In the genomic region with DNA sequence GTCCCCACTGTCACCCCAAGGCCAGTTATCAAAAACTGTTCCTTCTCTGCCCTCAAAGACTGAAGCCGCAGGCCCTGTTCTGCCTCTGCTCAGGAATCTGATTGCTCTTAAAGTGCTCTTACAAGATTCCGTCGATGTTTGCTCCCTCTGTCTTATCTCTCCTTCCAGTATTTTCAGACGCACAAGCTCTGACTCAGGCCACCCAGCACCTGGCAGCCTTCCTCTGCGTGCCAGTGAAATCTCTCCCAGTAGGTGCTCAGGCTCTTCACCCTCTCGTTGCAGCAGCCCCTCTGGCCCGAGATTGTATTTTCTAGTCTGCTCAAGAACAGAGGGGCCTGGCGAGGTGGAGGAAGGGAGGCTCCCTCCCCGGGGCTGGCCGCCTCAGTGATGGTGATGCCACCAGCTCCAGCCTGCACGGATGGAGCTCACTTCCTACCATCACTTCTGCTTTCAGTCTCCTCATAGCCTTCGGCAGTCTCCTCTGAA, we compare ENCODE assay signal across 11 cellular contexts.
DNase-seq lines count a peak whose midpoint lies in the region; ATAC-seq and TF ChIP-seq lines count a peak whose summit lies in the region.
"Had no signal": no experiment of that assay in that cellular context is flagged by ENCODE, and none has a peak within 500 bp of the region (broad histone marks: within the 10 kb centered on the region; RNA-seq: fewer than 3 reads in every experiment).

No MANE protein-coding gene starts in this region.

- H3K4me3 ChIP-seq in left lung = no peak overlapping the region

- H3K36me3 Mint-ChIP-seq in activated T-helper 1 cell treated with anti-CD3 and anti-CD28 coated beads, Interleukin-12 subunit alpha, Interleukin-12 subunit beta, Interleukin-2, Interleukin-4 antibody, amounts not matched to agents 30 ng/mL and 10 ng/mL and 1 ng/mL, durations not matched to agents 14 hours and 24 hours and 36 hours (ENCODE audit: low read depth) = peaks cover 33% of the 10 kb centered on the region

- H3K27me3 Mint-ChIP-seq in activated T-helper 1 cell treated with anti-CD3 and anti-CD28 coated beads, Interleukin-12 subunit alpha, Interleukin-12 subunit beta, Interleukin-2, Interleukin-4 antibody, amounts not matched to agents 30 ng/mL and 10 ng/mL and 1 ng/mL, durations not matched to agents 14 hours and 24 hours and 36 hours (ENCODE audit: insufficient read depth) = no peaks in the 10 kb centered on the region

- no peak for TF ChIP-seq CTCF in left lung (IDR thresholded peaks at IDR 0.05)

- intact Hi-C loops in activated T-helper 1 cell treated with anti-CD3 and anti-CD28 coated beads, Interleukin-12 subunit alpha, Interleukin-12 subunit beta, Interleukin-2, Interleukin-4 antibody, amounts not matched to agents 30 ng/mL and 10 ng/mL and 1 ng/mL, durations not matched to agents 14 hours and 24 hours and 36 hours (cut with micrococcal nuclease) = no loop called here
- intact Hi-C loops in left lung (cut with DNase I) = no loop called here

- DNase-seq in A172 (ENCODE audit: low spot score) (peak; percentile 30), left lung (peak; percentile 52 to 81), SKM-1 treated with dmso at 0.1 percent for 144 hours (lab: John Stamatoyannopoulos, UW; ENCODE audit: unreplicated experiment) (no peak), RPMI8226 (no peak)
- no peak for DNase-seq in activated T-helper 1 cell treated with anti-CD3 and anti-CD28 coated beads, Interleukin-12 subunit alpha, Interleukin-12 subunit beta, Interleukin-2, Interleukin-4 antibody, amounts not matched to agents 30 ng/mL and 10 ng/mL and 1 ng/mL, durations not matched to agents 14 hours and 24 hours and 36 hours (ENCODE audit: low spot score)
- DNase-seq: activated CD4-positive, alpha-beta T cell treated with anti-CD3 and anti-CD28 coated beads for 4 hours; NCI-H187 treated with DMSO at 0.1 percent for 48 hours had no signal

- peaks cover 3 to 30% of the 10 kb centered on the region in 2 donors for H3K4me1 ChIP-seq in left lung

- H3K9me3 Mint-ChIP-seq in activated T-helper 1 cell treated with anti-CD3 and anti-CD28 coated beads, Interleukin-12 subunit alpha, Interleukin-12 subunit beta, Interleukin-2, Interleukin-4 antibody, amounts not matched to agents 30 ng/mL and 10 ng/mL and 1 ng/mL, durations not matched to agents 14 hours and 24 hours and 36 hours = no peaks in the 10 kb centered on the region

- peaks cover 14% of the 10 kb centered on the region for H3K4me1 Mint-ChIP-seq in activated T-helper 1 cell treated with anti-CD3 and anti-CD28 coated beads, Interleukin-12 subunit alpha, Interleukin-12 subunit beta, Interleukin-2, Interleukin-4 antibody, amounts not matched to agents 30 ng/mL and 10 ng/mL and 1 ng/mL, durations not matched to agents 14 hours and 24 hours and 36 hours (ENCODE audit: low read depth)

- H3K9me3 ChIP-seq in left lung = no peaks in the 10 kb centered on the region

- no peak overlapping the region for H3K4me3 Mint-ChIP-seq in activated T-helper 1 cell treated with anti-CD3 and anti-CD28 coated beads, Interleukin-12 subunit alpha, Interleukin-12 subunit beta, Interleukin-2, Interleukin-4 antibody, amounts not matched to agents 30 ng/mL and 10 ng/mL and 1 ng/mL, durations not matched to agents 14 hours and 24 hours and 36 hours

- no peak overlapping the region for H3K27ac ChIP-seq in left lung
- H3K27ac ChIP-seq: C4-2B had no signal

- H3K36me3 ChIP-seq in left lung = peaks cover 0 to 45% of the 10 kb centered on the region in 2 donors

- no peaks in the 10 kb centered on the region for H3K27me3 ChIP-seq in left lung

- peak overlapping the region; percentile 35 for H3K27ac Mint-ChIP-seq in activated T-helper 1 cell treated with anti-CD3 and anti-CD28 coated beads, Interleukin-12 subunit alpha, Interleukin-12 subunit beta, Interleukin-2, Interleukin-4 antibody, amounts not matched to agents 30 ng/mL and 10 ng/mL and 1 ng/mL, durations not matched to agents 14 hours and 24 hours and 36 hours

- ATAC-seq in GM18868 (IDR thresholded peaks at IDR 0.05; ENCODE audit: unreplicated experiment) (peak; percentile 71), left lung (peak; percentile 89), GM19455 (IDR thresholded peaks at IDR 0.05; ENCODE audit: unreplicated experiment) (no peak), GM19452 (IDR thresholded peaks at IDR 0.05; ENCODE audit: unreplicated experiment) (no peak)

Comparison
In these comparisons a context has a peak if more than half of its experiments do, and no peak if none do; other contexts are left out.
1. DNase-seq: peak in A172 (single experiment) and left lung (2 of 2); none in activated T-helper 1 cell treated with anti-CD3 and anti-CD28 coated beads, Interleukin-12 subunit alpha, Interleukin-12 subunit beta, Interleukin-2, Interleukin-4 antibody, amounts not matched to agents 30 ng/mL and 10 ng/mL and 1 ng/mL, durations not matched to agents 14 hours and 24 hours and 36 hours (single experiment), SKM-1 treated with dmso at 0.1 percent for 144 hours (single experiment) and RPMI8226 (single experiment).
2. ATAC-seq: peak in GM18868 (single experiment) and left lung (single experiment); none in GM19455 (single experiment) and GM19452 (single experiment).